ENCODE assay signal across 8 cellular contexts in the genomic region with DNA sequence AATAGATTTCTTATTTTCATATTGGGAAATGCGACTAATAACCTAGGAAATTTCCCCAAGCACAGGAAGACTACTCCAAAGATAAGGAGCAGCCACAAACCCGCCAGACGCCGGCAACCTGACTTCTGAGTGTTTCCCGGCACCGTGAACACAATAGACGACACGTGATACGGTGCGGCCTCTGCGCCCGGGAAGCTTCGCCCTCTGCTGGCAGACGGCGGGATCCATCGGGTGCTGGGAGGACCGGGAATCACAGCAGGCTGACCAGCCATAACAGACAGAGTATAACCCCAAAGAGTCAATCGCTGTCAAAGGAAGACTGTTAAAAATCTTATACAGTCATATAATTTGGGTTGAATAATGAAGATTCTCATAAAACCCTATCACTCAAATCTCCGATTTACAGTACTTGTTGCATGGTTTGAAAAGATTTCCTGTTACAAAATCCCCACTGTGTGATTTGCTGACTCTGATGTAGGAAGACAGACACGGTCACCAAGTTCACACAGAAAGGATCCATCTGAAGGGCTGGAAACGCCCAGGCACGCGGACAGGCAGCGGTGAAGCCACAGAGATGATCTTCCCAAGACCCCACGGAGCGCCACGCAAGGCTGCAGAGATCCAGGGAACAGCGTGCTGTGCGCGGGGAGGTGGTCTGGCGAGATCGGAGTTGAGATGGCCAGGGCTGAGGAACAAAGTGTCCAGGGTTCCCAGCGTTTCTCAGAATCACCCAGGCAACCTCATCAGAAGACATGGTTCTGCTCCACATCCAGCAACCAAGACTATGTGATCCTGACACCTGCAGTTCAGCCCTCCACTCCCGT.
A peak's percentile ranks its signal among the peaks of the same experiment; 100 is the strongest.
DNase-seq lines count a peak whose midpoint lies in the region; ATAC-seq and TF ChIP-seq lines count a peak whose summit lies in the region.

No MANE protein-coding gene starts in this region.

- H3K36me3 Mint-ChIP-seq in T-helper 1 cell treated with Interleukin-12 subunit alpha and Interleukin-12 subunit beta and Interleukin-4 antibody, amounts not matched to agents 30 μg/mL and 1 μg/mL, for 36 hours (ENCODE audit: low read depth): peaks cover 2% of the 10 kb centered on the region

- no peaks in the 10 kb centered on the region for H3K27me3 Mint-ChIP-seq in T-helper 1 cell treated with Interleukin-12 subunit alpha and Interleukin-12 subunit beta and Interleukin-4 antibody, amounts not matched to agents 30 μg/mL and 1 μg/mL, for 36 hours (ENCODE audit: low read depth)

- DNase-seq in NCI-H1105 treated with DMSO at 0.1 percent for 48 hours (lab: John Stamatoyannopoulos, UW): peak; percentile 73
- peak; percentile 37 for DNase-seq in amniotic stem cell (lab: John Stamatoyannopoulos, UW)
- peak; percentile 94 for DNase-seq in right atrium auricular region (ENCODE audit: low spot score)
- DNase-seq in putamen (ENCODE audit: low spot score): peak; percentile 78
- DNase-seq in NK-92 (lab: John Stamatoyannopoulos, UW; ENCODE audit: unreplicated experiment): no peak

- no peak overlapping the region for H3K27ac ChIP-seq in right atrium auricular region

- H3K9me3 Mint-ChIP-seq in T-helper 1 cell treated with Interleukin-12 subunit alpha and Interleukin-12 subunit beta and Interleukin-4 antibody, amounts not matched to agents 30 μg/mL and 1 μg/mL, for 36 hours: no peaks in the 10 kb centered on the region

- H3K4me1 ChIP-seq in right atrium auricular region: peaks cover 0 to 8% of the 10 kb centered on the region in 2 donors

- no peak overlapping the region for H3K4me3 Mint-ChIP-seq in T-helper 1 cell treated with Interleukin-12 subunit alpha and Interleukin-12 subunit beta and Interleukin-4 antibody, amounts not matched to agents 30 μg/mL and 1 μg/mL, for 36 hours

- peak overlapping the region; percentile 7 to 32 for H3K4me3 ChIP-seq in right atrium auricular region

- no peaks in the 10 kb centered on the region for H3K36me3 ChIP-seq in right atrium auricular region

- H3K9me3 ChIP-seq in right atrium auricular region: no peaks in the 10 kb centered on the region

- H3K27ac Mint-ChIP-seq in T-helper 1 cell treated with Interleukin-12 subunit alpha and Interleukin-12 subunit beta and Interleukin-4 antibody, amounts not matched to agents 30 μg/mL and 1 μg/mL, for 36 hours: peak overlapping the region; percentile 45

- H3K4me1 Mint-ChIP-seq in T-helper 1 cell treated with Interleukin-12 subunit alpha and Interleukin-12 subunit beta and Interleukin-4 antibody, amounts not matched to agents 30 μg/mL and 1 μg/mL, for 36 hours (ENCODE audit: low read depth): peaks cover 25% of the 10 kb centered on the region

- no peaks in the 10 kb centered on the region for H3K27me3 ChIP-seq in right atrium auricular region

- ATAC-seq in HG02759 (IDR thresholded peaks at IDR 0.05; ENCODE audit: unreplicated experiment): peak; percentile 100

- peak; percentile 88 for TF ChIP-seq CTCF in GM12874 (IDR thresholded peaks at IDR 0.05; ENCODE audit: insufficient read depth, low read depth, low read length)
- TF ChIP-seq CTCF in right atrium auricular region (IDR thresholded peaks at IDR 0.05): peak; percentile 95 to 99
